10 cellular contexts compared by ENCODE assay signal in the genomic region with DNA sequence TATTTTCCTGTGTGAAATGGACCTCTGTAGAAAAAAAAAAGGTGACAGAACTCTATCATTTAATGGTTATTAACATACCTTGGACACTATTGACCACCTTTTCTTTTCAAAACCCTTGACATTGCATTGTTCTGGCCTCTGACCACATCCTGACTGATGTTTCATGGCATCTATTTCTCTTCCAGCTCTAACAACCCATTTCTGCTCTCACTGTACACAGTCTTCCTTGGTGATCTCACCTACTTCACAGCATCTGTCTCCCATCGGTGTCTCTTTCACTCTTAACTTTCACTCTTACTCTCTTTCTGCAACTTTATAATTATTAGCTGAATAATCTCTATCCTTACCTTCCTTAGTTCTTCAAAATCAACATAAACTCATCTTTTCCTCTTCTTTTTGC.
DNase-seq lines count a peak whose midpoint lies in the region; ATAC-seq and TF ChIP-seq lines count a peak whose summit lies in the region.
"Had no signal": no experiment of that assay in that cellular context is flagged by ENCODE, and none has a peak within 500 bp of the region (broad histone marks: within the 10 kb centered on the region; RNA-seq: fewer than 3 reads in every experiment).

No MANE protein-coding gene starts in this region.

- no peak for DNase-seq in CD8-positive, alpha-beta memory T cell
- no peak for DNase-seq in activated naive CD8-positive, alpha-beta T cell treated with anti-CD3 and anti-CD28 coated beads, Interleukin-2, amount 50 U/mL, for 24 hours
- no peak for DNase-seq in stimulated activated naive CD4-positive, alpha-beta T cell (lab: John Stamatoyannopoulos, UW)
- DNase-seq in stimulated activated CD4-positive, alpha-beta T cell treated with anti-CD3 and anti-CD28 coated beads, Interleukin-2, amount 100 ng/mL, for 48 hours, result no peak
- DNase-seq in spleen (no peak), head of caudate nucleus (no peak)
- DNase-seq: left colon, NCI-H524 had no signal

- CTCF ChIA-PET in CD8-positive, alpha-beta memory T cell (lab: Charles Lee), result interaction anchor here (1.3 kb wide), 1 partner anchor 14 kb away, joined by 3 read pairs; no protein-coding TSS in a partner anchor

- ATAC-seq in GM19467 (IDR thresholded peaks at IDR 0.05; ENCODE audit: unreplicated experiment) (peak; percentile 52), HG03432 (IDR thresholded peaks at IDR 0.05; ENCODE audit: unreplicated experiment) (peak; percentile 62)
- peak; percentile 55 for ATAC-seq in activated naive CD8-positive, alpha-beta T cell treated with anti-CD3 and anti-CD28 coated beads, Interleukin-2, amount 50 U/mL, for 24 hours

- TF ChIP-seq CTCF in spleen (IDR thresholded peaks at IDR 0.05 in 8 of 11, conservative IDR thresholded peaks at IDR 0.05 in 3 of 11), result no peak

- H3K36me3 Mint-ChIP-seq in CD8-positive, alpha-beta memory T cell, result peaks cover 0 to 2% (median 0%) of the 10 kb centered on the region in 3 donors
- H3K36me3 Mint-ChIP-seq in activated naive CD8-positive, alpha-beta T cell treated with anti-CD3 and anti-CD28 coated beads, Interleukin-2, amount 50 U/mL, for 24 hours (ENCODE audit: low read depth), result peaks cover 2% of the 10 kb centered on the region

- peaks cover 33 to 40% (median 37%) of the 10 kb centered on the region in 3 donors for H3K4me1 Mint-ChIP-seq in CD8-positive, alpha-beta memory T cell
- H3K4me1 Mint-ChIP-seq in activated naive CD8-positive, alpha-beta T cell treated with anti-CD3 and anti-CD28 coated beads, Interleukin-2, amount 50 U/mL, for 24 hours, result peaks cover 36% of the 10 kb centered on the region

- peak overlapping the region; percentile 51 to 92 (median 76) for H3K27ac Mint-ChIP-seq in CD8-positive, alpha-beta memory T cell
- peak overlapping the region; percentile 63 for H3K27ac Mint-ChIP-seq in activated naive CD8-positive, alpha-beta T cell treated with anti-CD3 and anti-CD28 coated beads, Interleukin-2, amount 50 U/mL, for 24 hours

- TF ChIP-seq POLR2A in spleen (IDR thresholded peaks at IDR 0.05), result no peak

- no peaks in the 10 kb centered on the region for H3K27me3 ChIP-seq in CD8-positive, alpha-beta memory T cell (ENCODE audit: insufficient read depth, low read length, poor library complexity, severe bottlenecking)
- no peaks in the 10 kb centered on the region for H3K27me3 ChIP-seq in spleen (replicated peaks in 1 of 7)

- no peaks in the 10 kb centered on the region for H3K9me3 ChIP-seq in CD8-positive, alpha-beta memory T cell (ENCODE audit: low read length)
- H3K9me3 ChIP-seq in spleen, result no peaks in the 10 kb centered on the region

- no peaks in the 10 kb centered on the region for H3K9me3 Mint-ChIP-seq in CD8-positive, alpha-beta memory T cell
- peaks cover 5% of the 10 kb centered on the region for H3K9me3 Mint-ChIP-seq in activated naive CD8-positive, alpha-beta T cell treated with anti-CD3 and anti-CD28 coated beads, Interleukin-2, amount 50 U/mL, for 24 hours

- peaks cover 16% of the 10 kb centered on the region for H3K4me1 ChIP-seq in CD8-positive, alpha-beta memory T cell (ENCODE audit: insufficient read depth, low read length)
- H3K4me1 ChIP-seq in spleen, result peaks cover 0 to 22% (median 12%) of the 10 kb centered on the region in 6 donors

- peak overlapping the region; percentile 35 for H3K4me3 ChIP-seq in CD8-positive, alpha-beta memory T cell (ENCODE audit: low read length)
- H3K4me3 ChIP-seq in spleen, result no peak overlapping the region

- no peak overlapping the region for H3K27ac ChIP-seq in CD8-positive, alpha-beta memory T cell (ENCODE audit: low read depth, low read length)
- no peak overlapping the region for H3K27ac ChIP-seq in spleen

- no peaks in the 10 kb centered on the region for H3K36me3 ChIP-seq in CD8-positive, alpha-beta memory T cell (ENCODE audit: insufficient read depth, low read length)
- no peaks in the 10 kb centered on the region for H3K36me3 ChIP-seq in spleen

- POLR2A ChIA-PET in CD8-positive, alpha-beta memory T cell (lab: Charles Lee), result no interaction called here

- intact Hi-C loops in spleen (cut with DNase I; ENCODE audit: low total_unique reads), result no loop called here
- intact Hi-C loops in head of caudate nucleus (cut with DNase I), result no loop called here

- no peaks in the 10 kb centered on the region for H3K27me3 Mint-ChIP-seq in CD8-positive, alpha-beta memory T cell
- no peaks in the 10 kb centered on the region for H3K27me3 Mint-ChIP-seq in activated naive CD8-positive, alpha-beta T cell treated with anti-CD3 and anti-CD28 coated beads, Interleukin-2, amount 50 U/mL, for 24 hours

- H3K4me3 Mint-ChIP-seq in CD8-positive, alpha-beta memory T cell, result peak overlapping the region; percentile 65 to 81 (median 71)
- peak overlapping the region; percentile 9 for H3K4me3 Mint-ChIP-seq in activated naive CD8-positive, alpha-beta T cell treated with anti-CD3 and anti-CD28 coated beads, Interleukin-2, amount 50 U/mL, for 24 hours

- WGBS in spleen, 5 donors, result 59 to 70% (median 64%) methylated on average over 1 of the region's 1 CpG
